Comparison of ENCODE assay signal across 14 cellular contexts in genomic region chr5:31913796-31914188, GRCh38.
A peak's percentile ranks its signal among the peaks of the same experiment; 100 is the strongest.
DNase-seq lines count a peak whose midpoint lies in the region; ATAC-seq and TF ChIP-seq lines count a peak whose summit lies in the region.
"Had no signal": no experiment of that assay in that cellular context is flagged by ENCODE, and none has a peak within 500 bp of the region (broad histone marks: within the 10 kb centered on the region; RNA-seq: fewer than 3 reads in every experiment).

No MANE protein-coding gene starts in this region.

- WGBS in esophagus, 2 donors: 66 to 78% methylated on average over 2 of the region's 2 CpGs

- no peak overlapping the region for H2AFZ ChIP-seq in GM23338

- DNase-seq in GM23338 (ENCODE audit: low spot score): no peak
- DNase-seq in RPMI7951 (ENCODE audit: low read depth): peak; percentile 19
- no peak for DNase-seq in omental fat pad (ENCODE audit: low spot score)
- no peak for DNase-seq in activated CD4-positive, alpha-beta T cell treated with anti-CD3 and anti-CD28 coated beads for 48 hours
- DNase-seq in DMS114 treated with DMSO at 0.1 percent for 48 hours (lab: John Stamatoyannopoulos, UW; ENCODE audit: unreplicated experiment): no peak
- DNase-seq: CD8-positive, alpha-beta T cell; H9; NCI-H187 treated with DMSO at 0.1 percent for 48 hours; NCI-H446; NCI-H774 had no signal

- H3K27ac ChIP-seq in GM23338 (ENCODE audit: low read depth) (no peak overlapping the region), esophagus (ENCODE audit: low read depth in 2 of 2, low read length in 1 of 2) (peak overlapping the region; percentile 83 to 86)
- H3K27ac ChIP-seq: SJSA1 had no signal

- no peaks in the 10 kb centered on the region for H3K9me3 Mint-ChIP-seq in GM23338
- H3K9me3 Mint-ChIP-seq: CD8-positive, alpha-beta T cell; H9 had no signal

- no peak overlapping the region for H3K4me3 ChIP-seq in GM23338
- no peak overlapping the region for H3K4me3 ChIP-seq in esophagus (ENCODE audit: low read depth in 1 of 2, low read length in 2 of 2)
- H3K4me3 ChIP-seq: SJSA1 had no signal

- no peaks in the 10 kb centered on the region; the same call in 1 of the 2 replicates for H4K20me1 ChIP-seq in GM23338 (replicated peaks; ENCODE audit: insufficient read depth)

- H3F3A ChIP-seq in GM23338 (replicated peaks; ENCODE audit: low read depth): no peaks in the 10 kb centered on the region

- peaks cover 8% of the 10 kb centered on the region; the same call in 1 of the 2 replicates for H3K4me1 ChIP-seq in GM23338 (ENCODE audit: insufficient read depth)
- H3K4me1 ChIP-seq in esophagus (ENCODE audit: control insufficient read depth in 2 of 2, insufficient read depth in 2 of 2, low read length in 1 of 2): peaks cover 0 to 8% of the 10 kb centered on the region in 2 donors
- H3K4me1 ChIP-seq: SJSA1 had no signal

- peaks cover 6% of the 10 kb centered on the region for H3K4me1 Mint-ChIP-seq in GM23338

- ATAC-seq in GM23338: peak; percentile 44
- peak; percentile 15 for ATAC-seq in omental fat pad (ENCODE audit: low FRiP score)
- no peak for ATAC-seq in HG03095 (IDR thresholded peaks at IDR 0.05; ENCODE audit: unreplicated experiment)
- ATAC-seq: CD8-positive, alpha-beta T cell; Panc1 had no signal

- no peak overlapping the region for H3K4me2 ChIP-seq in GM23338

- H3K9me3 ChIP-seq in esophagus (ENCODE audit: control insufficient read depth in 2 of 2, insufficient read depth in 1 of 2, low read depth in 1 of 2, low read length in 1 of 2): no peaks in the 10 kb centered on the region
- H3K9me3 ChIP-seq: SJSA1 had no signal

- H3K4me3 Mint-ChIP-seq in GM23338: no peak overlapping the region
- H3K4me3 Mint-ChIP-seq: CD8-positive, alpha-beta T cell; H9 had no signal

- H3K36me3 ChIP-seq in GM23338 (ENCODE audit: insufficient read depth) (no peaks in the 10 kb centered on the region), esophagus (ENCODE audit: control insufficient read depth in 2 of 2, insufficient read depth in 2 of 2, low read length in 1 of 2) (no peaks in the 10 kb centered on the region)
- H3K36me3 ChIP-seq: SJSA1 had no signal

- no peaks in the 10 kb centered on the region for H3K36me3 Mint-ChIP-seq in GM23338 (ENCODE audit: low read depth)
- H3K36me3 Mint-ChIP-seq: CD8-positive, alpha-beta T cell had no signal

- no peaks in the 10 kb centered on the region for H3K27me3 ChIP-seq in GM23338 (ENCODE audit: insufficient read depth)
- H3K27me3 ChIP-seq in esophagus (ENCODE audit: control insufficient read depth in 1 of 2, insufficient read depth in 2 of 2, low read length in 2 of 2): no peaks in the 10 kb centered on the region
- H3K27me3 ChIP-seq: SJSA1 had no signal

- peaks cover 4% of the 10 kb centered on the region; the same call in 1 of the 2 replicates for H3K79me2 ChIP-seq in GM23338 (replicated peaks; ENCODE audit: insufficient read depth)

- no peaks in the 10 kb centered on the region for H3K9me2 ChIP-seq in GM23338 (ENCODE audit: insufficient read depth)

- H3K27me3 Mint-ChIP-seq in GM23338 (ENCODE audit: insufficient read depth, low read depth, poor library complexity): no peaks in the 10 kb centered on the region

- TF ChIP-seq CTCF in GM23338 (conservative IDR thresholded peaks at IDR 0.05; ENCODE audit: low read depth in 2 of 2): no peak
- TF ChIP-seq CTCF in omental fat pad (IDR thresholded peaks at IDR 0.05): no peak

- H3K27ac Mint-ChIP-seq in GM23338: no peak overlapping the region; the same call in 1 of the 2 replicates
- H3K27ac Mint-ChIP-seq: CD8-positive, alpha-beta T cell; H9 had no signal

TF ChIP-seq in GM23338, 12 proteins besides CTCF, POLR2A, EP300 and RAD21:
- no peak for TF ChIP-seq REST (IDR thresholded peaks at IDR 0.05; ENCODE audit: unreplicated experiment)
- no peak for TF ChIP-seq EZH2 (IDR thresholded peaks at IDR 0.05; ENCODE audit: low read depth, unreplicated experiment)
- no peak for TF ChIP-seq ZNF114 (CRISPR knock-in tag; IDR thresholded peaks at IDR 0.05)
- no peak for TF ChIP-seq STAT1 (IDR thresholded peaks at IDR 0.05; ENCODE audit: unreplicated experiment)
- TF ChIP-seq POLR2AphosphoS5 (IDR thresholded peaks at IDR 0.05; ENCODE audit: low read depth): no peak
- no peak for TF ChIP-seq EZH2phosphoT487 (IDR thresholded peaks at IDR 0.05; ENCODE audit: unreplicated experiment)
- no peak for TF ChIP-seq JUNB (IDR thresholded peaks at IDR 0.05; ENCODE audit: unreplicated experiment)
- no peak for TF ChIP-seq NANOG (IDR thresholded peaks at IDR 0.05; ENCODE audit: borderline replicate concordance)
- no peak for TF ChIP-seq CREB1 (CRISPR knock-in tag; IDR thresholded peaks at IDR 0.05; ENCODE audit: low read depth)
- no peak for TF ChIP-seq ZNF331 (CRISPR knock-in tag; IDR thresholded peaks at IDR 0.05; ENCODE audit: low read depth)
- TF ChIP-seq ETS1 (IDR thresholded peaks at IDR 0.05): no peak
